ENCODE assay signal across 21 cellular contexts in genomic region chr14:93319494-93319893, GRCh38. TPM values are rescaled to one million over a fixed set of nuclear protein-coding genes. Genes with fewer than 3 reads are reported as not detected.
DNase-seq lines count a peak whose midpoint lies in the region; ATAC-seq and TF ChIP-seq lines count a peak whose summit lies in the region.
"Had no signal": no experiment of that assay in that cellular context is flagged by ENCODE, and none has a peak within 500 bp of the region (broad histone marks: within the 10 kb centered on the region; RNA-seq: fewer than 3 reads in every experiment).

No MANE protein-coding gene starts in this region.

- peak; percentile 38 for ATAC-seq in GM18868 (IDR thresholded peaks at IDR 0.05; ENCODE audit: unreplicated experiment)
- no peak for ATAC-seq in activated CD8-positive, alpha-beta T cell treated with anti-CD3 and anti-CD28 coated beads, Interleukin-2, amount 10 ng/mL, durations not matched to agents 7 days and 5 days
- no peak for ATAC-seq in GM21737 (IDR thresholded peaks at IDR 0.05; ENCODE audit: unreplicated experiment)
- ATAC-seq: upper lobe of right lung had no signal

- H3K27me3 Mint-ChIP-seq in HFFc6 (ENCODE audit: insufficient read depth), result no peaks in the 10 kb centered on the region; the same call in 1 of the 2 replicates
- no peaks in the 10 kb centered on the region for H3K27me3 Mint-ChIP-seq in activated CD8-positive, alpha-beta T cell treated with anti-CD3 and anti-CD28 coated beads, Interleukin-2, amount 10 ng/mL, durations not matched to agents 7 days and 5 days (ENCODE audit: low read depth)
- H3K27me3 Mint-ChIP-seq: activated naive CD8-positive, alpha-beta T cell treated with anti-CD3 and anti-CD28 coated beads for 36 hours had no signal

- POLR2A ChIA-PET in activated CD8-positive, alpha-beta T cell treated with anti-CD3 and anti-CD28 coated beads, Interleukin-2, amount 10 ng/mL, durations not matched to agents 7 days and 5 days (lab: Charles Lee), result no interaction called here

- peaks cover 18% of the 10 kb centered on the region for H3K36me3 Mint-ChIP-seq in HFFc6 (ENCODE audit: low read depth)
- H3K36me3 Mint-ChIP-seq in activated CD8-positive, alpha-beta T cell treated with anti-CD3 and anti-CD28 coated beads, Interleukin-2, amount 10 ng/mL, durations not matched to agents 7 days and 5 days (ENCODE audit: low read depth), result peaks cover 4% of the 10 kb centered on the region

- H3K9me3 Mint-ChIP-seq in HFFc6, result no peaks in the 10 kb centered on the region
- no peaks in the 10 kb centered on the region for H3K9me3 Mint-ChIP-seq in activated CD8-positive, alpha-beta T cell treated with anti-CD3 and anti-CD28 coated beads, Interleukin-2, amount 10 ng/mL, durations not matched to agents 7 days and 5 days (ENCODE audit: insufficient read depth)
- H3K9me3 Mint-ChIP-seq: activated naive CD8-positive, alpha-beta T cell treated with anti-CD3 and anti-CD28 coated beads for 36 hours had no signal

- no peak for TF ChIP-seq CTCF in HFFc6 (IDR thresholded peaks at IDR 0.05)
- TF ChIP-seq CTCF in neutrophil (IDR thresholded peaks at IDR 0.05), result no peak

- peak overlapping the region; percentile 47 for H3K27ac ChIP-seq in neutrophil
- H3K27ac ChIP-seq: upper lobe of right lung had no signal

- no peaks in the 10 kb centered on the region for H3K36me3 ChIP-seq in neutrophil
- H3K36me3 ChIP-seq: upper lobe of right lung had no signal

- no peaks in the 10 kb centered on the region for H3K9me3 ChIP-seq in neutrophil
- H3K9me3 ChIP-seq: upper lobe of right lung had no signal

- H3K27ac Mint-ChIP-seq in HFFc6, result peak overlapping the region; percentile 92
- peak overlapping the region; percentile 9 for H3K27ac Mint-ChIP-seq in activated CD8-positive, alpha-beta T cell treated with anti-CD3 and anti-CD28 coated beads, Interleukin-2, amount 10 ng/mL, durations not matched to agents 7 days and 5 days

- CTCF ChIA-PET in activated CD8-positive, alpha-beta T cell treated with anti-CD3 and anti-CD28 coated beads, Interleukin-2, amount 10 ng/mL, durations not matched to agents 7 days and 5 days (lab: Charles Lee), result interaction anchor here (0.6 kb wide), 1 partner anchor 51 kb away, joined by 4 read pairs; no protein-coding TSS in a partner anchor

- H3K4me1 ChIP-seq in neutrophil (ENCODE audit: control insufficient read depth in 1 of 2, insufficient read depth in 1 of 2, low read depth in 1 of 2, low read length in 1 of 2), result peaks cover 29 to 39% of the 10 kb centered on the region in 2 experiments

- no peaks in the 10 kb centered on the region for H3K27me3 ChIP-seq in neutrophil
- H3K27me3 ChIP-seq: upper lobe of right lung had no signal

- H3K4me1 Mint-ChIP-seq in HFFc6 (ENCODE audit: low read depth), result peaks cover 56% of the 10 kb centered on the region
- peaks cover 10% of the 10 kb centered on the region for H3K4me1 Mint-ChIP-seq in activated CD8-positive, alpha-beta T cell treated with anti-CD3 and anti-CD28 coated beads, Interleukin-2, amount 10 ng/mL, durations not matched to agents 7 days and 5 days (ENCODE audit: low read depth)

- no peak overlapping the region; the same call in 1 of the 2 replicates for H3K4me3 Mint-ChIP-seq in HFFc6
- H3K4me3 Mint-ChIP-seq in activated CD8-positive, alpha-beta T cell treated with anti-CD3 and anti-CD28 coated beads, Interleukin-2, amount 10 ng/mL, durations not matched to agents 7 days and 5 days, result no peak overlapping the region
- H3K4me3 Mint-ChIP-seq: activated naive CD8-positive, alpha-beta T cell treated with anti-CD3 and anti-CD28 coated beads for 36 hours had no signal

- DNase-seq in HFFc6 (no peak), ecto neural progenitor cell (ENCODE audit: low spot score) (no peak), anterior cingulate cortex (lab: John Stamatoyannopoulos, UW) (no peak)
- DNase-seq in activated CD8-positive, alpha-beta T cell treated with anti-CD3 and anti-CD28 coated beads, Interleukin-2, amount 10 ng/mL, durations not matched to agents 7 days and 5 days, result no peak
- DNase-seq in activated T-cell treated with anti-CD3 and anti-CD28 coated beads, Interleukin-2, amount 50 U/mL, for 1 hour, result no peak
- DNase-seq: activated CD4-positive, alpha-beta T cell treated with anti-CD3 and anti-CD28 coated beads for 1 hour; activated naive CD8-positive, alpha-beta T cell treated with anti-CD3 and anti-CD28 coated beads for 36 hours; C1 segment of cervical spinal cord; DMS153; NCI-H1092; NCI-H2081 treated with DMSO at 0.1 percent for 48 hours; NCI-H524 treated with DMSO at 0.1 percent for 48 hours; stimulated activated CD4-positive, alpha-beta T cell treated with anti-CD3 and anti-CD28 coated beads, Interleukin-12 subunit alpha, Interleukin-12 subunit beta, amount 100 ng/mL, for 4 hours; stimulated activated naive CD4-positive, alpha-beta T cell treated with Interleukin-2 at 50 U/mL for 16 hours; upper lobe of right lung had no signal

- no peak overlapping the region for H3K4me3 ChIP-seq in neutrophil (ENCODE audit: low read depth in 1 of 2, low read length in 1 of 2)
- H3K4me3 ChIP-seq: lung, upper lobe of right lung had no signal

RNA-seq across cellular contexts. Expression of gene BTBD7, which starts 13.3 kb away (rescaled TPM):
- 10 to 100 TPM; 36.8 to 45.6 (median 40.0) TPM for total RNA-seq in HFFc6 (2021; fragmentation: NEBNext Ultra II Directional; extraction: Animal tissue kit (Norgen Biotek cat#: 25700))
- 10 to 100 TPM; 19.0 to 20.4 TPM for total RNA-seq in activated CD8-positive, alpha-beta T cell treated with anti-CD3 and anti-CD28 coated beads, Interleukin-2, amount 10 ng/mL, durations not matched to agents 7 days and 5 days

RNA-seq across cellular contexts. Expression of gene COX8C, which starts 27.5 kb away (rescaled TPM):
- total RNA-seq in HFFc6 (2021; fragmentation: NEBNext Ultra II Directional; extraction: Animal tissue kit (Norgen Biotek cat#: 25700)), result not detected
- total RNA-seq in activated CD8-positive, alpha-beta T cell treated with anti-CD3 and anti-CD28 coated beads, Interleukin-2, amount 10 ng/mL, durations not matched to agents 7 days and 5 days, result not detected
- total RNA-seq: activated naive CD8-positive, alpha-beta T cell treated with anti-CD3 and anti-CD28 coated beads for 36 hours; bronchial epithelial cell; lung; T-helper 2 cell treated with Interferon-gamma antibody and Interleukin-4, amounts not matched to agents 100 ng/mL and 5 ng/mL, for 36 hours; upper lobe of right lung had no signal
